Comparison of ENCODE assay signal across 28 cellular contexts in genomic region chr20:49758781-49759180, GRCh38. TPM values are rescaled to one million over a fixed set of nuclear protein-coding genes. Genes with fewer than 3 reads are reported as not detected.
A peak's percentile ranks its signal among the peaks of the same experiment; 100 is the strongest.
DNase-seq lines count a peak whose midpoint lies in the region; ATAC-seq and TF ChIP-seq lines count a peak whose summit lies in the region.
"Had no signal": no experiment of that assay in that cellular context is flagged by ENCODE, and none has a peak within 500 bp of the region (broad histone marks: within the 10 kb centered on the region; RNA-seq: fewer than 3 reads in every experiment).

No MANE protein-coding gene starts in this region.

- intact Hi-C loops in IMR-90 (cut with micrococcal nuclease) (no loop called here), mammary epithelial cell (cut with micrococcal nuclease) (no loop called here)

- H3K79me1 ChIP-seq in IMR-90 (ENCODE audit: low read depth in 1 of 2, low read length in 2 of 2) (no peaks in the 10 kb centered on the region), trophoblast cell (ENCODE audit: low read length) (peaks cover 3% of the 10 kb centered on the region)

- H3K9me1 ChIP-seq in IMR-90 (ENCODE audit: insufficient read depth, low read length) = no peaks in the 10 kb centered on the region

- H4K8ac ChIP-seq in IMR-90 (ENCODE audit: low read depth in 2 of 2, low read length in 2 of 2) = no peak overlapping the region
- no peak overlapping the region for H4K8ac ChIP-seq in trophoblast cell (ENCODE audit: low read depth, low read length)

- peaks cover 13% of the 10 kb centered on the region for H3K27me3 ChIP-seq in IMR-90 (ENCODE audit: control insufficient read depth, insufficient read depth, low read length)
- H3K27me3 ChIP-seq in mammary epithelial cell (ENCODE audit: insufficient read depth, low read length) = no peaks in the 10 kb centered on the region
- H3K27me3 ChIP-seq in trophoblast cell (ENCODE audit: insufficient read depth, low read length) = no peaks in the 10 kb centered on the region
- H3K27me3 ChIP-seq: BE2C, gastrocnemius medialis, hepatocyte, left lung, tibial nerve had no signal

- H2BK15ac ChIP-seq in IMR-90 (ENCODE audit: low read depth, low read length) = no peak overlapping the region

- H3K18ac ChIP-seq in IMR-90 (ENCODE audit: low read depth, low read length) = no peak overlapping the region
- H3K18ac ChIP-seq in trophoblast cell (ENCODE audit: low read length) = no peak overlapping the region

- no peaks in the 10 kb centered on the region for H3K36me3 ChIP-seq in IMR-90 (ENCODE audit: control insufficient read depth, insufficient read depth, low read length)
- no peaks in the 10 kb centered on the region for H3K36me3 ChIP-seq in mammary epithelial cell (ENCODE audit: insufficient read depth, low read length)
- no peaks in the 10 kb centered on the region for H3K36me3 ChIP-seq in trophoblast cell (ENCODE audit: control insufficient read depth in 1 of 2, insufficient read depth in 2 of 2, low read length in 2 of 2)
- H3K36me3 ChIP-seq: BE2C, gastrocnemius medialis, left lung, tibial nerve had no signal

- no peak overlapping the region for H4K5ac ChIP-seq in IMR-90 (ENCODE audit: low read depth, low read length)

- H3K79me2 ChIP-seq in mammary epithelial cell (ENCODE audit: insufficient read depth, low read length) (no peaks in the 10 kb centered on the region), trophoblast cell (ENCODE audit: control insufficient read depth, insufficient read depth, low read length, poor library complexity) (no peaks in the 10 kb centered on the region)
- H3K79me2 ChIP-seq: hepatocyte had no signal

- DNase-seq in NCI-H2171 treated with DMSO at 0.1 percent for 48 hours (lab: John Stamatoyannopoulos, UW) (peak; percentile 59), NCI-H2171 (lab: John Stamatoyannopoulos, UW) (no peak), IMR-90 (no peak), mammary epithelial cell (no peak), trophoblast cell (no peak), KG1 (lab: John Stamatoyannopoulos, UW) (no peak)
- DNase-seq: activated CD4-positive, alpha-beta T cell treated with anti-CD3 and anti-CD28 coated beads for 36 hours; activated effector memory CD4-positive, alpha-beta T cell treated with anti-CD3 and anti-CD28 coated beads, Interleukin-2, amount 50 U/mL, for 16 hours; activated T-cell treated with anti-CD3 and anti-CD28 coated beads for 4 hours; BE2C; CD8-positive, alpha-beta memory T cell; DMS53; GDM1; left lung; NCI-H1048; NCI-H187 treated with DMSO at 0.1 percent for 48 hours; NCI-H446 treated with DMSO at 0.1 percent for 48 hours; NK-92 treated with Interleukin-12 subunit alpha and Interleukin-12 subunit beta, amount 100 ng/mL, for 24 hours; PC-9; Right ventricle myocardium superior; stimulated activated CD8-positive, alpha-beta memory T cell treated with anti-CD3 and anti-CD28 coated beads, Interleukin-4, amount 100 ng/mL, for 48 hours; stimulated activated naive CD8-positive, alpha-beta T cell treated with anti-CD3 and anti-CD28 coated beads, Interleukin-15, amount 100 ng/mL, for 72 hours had no signal

- no peak overlapping the region for H3K4me2 ChIP-seq in IMR-90 (ENCODE audit: low read depth, low read length)
- H3K4me2 ChIP-seq in mammary epithelial cell (ENCODE audit: insufficient read depth, low read depth, low read length) = peak overlapping the region; percentile 14
- no peak overlapping the region for H3K4me2 ChIP-seq in trophoblast cell (ENCODE audit: low read length)
- H3K4me2 ChIP-seq: hepatocyte, PC-9 had no signal

- H3K23ac ChIP-seq in IMR-90 (ENCODE audit: low read depth, low read length) = no peak overlapping the region
- no peak overlapping the region for H3K23ac ChIP-seq in trophoblast cell (ENCODE audit: low read length)

- TF ChIP-seq POLR2A in IMR-90 (IDR thresholded peaks at IDR 0.05; ENCODE audit: low read depth, low read length) = no peak

- H2AK5ac ChIP-seq in IMR-90 (ENCODE audit: low read depth, low read length) = no peak overlapping the region
- H2AK5ac ChIP-seq in trophoblast cell (ENCODE audit: low read length) = no peak overlapping the region

- no peak overlapping the region for H2BK20ac ChIP-seq in IMR-90 (ENCODE audit: low read depth, low read length)

- H2BK120ac ChIP-seq in IMR-90 (ENCODE audit: low read depth, low read length) (no peak overlapping the region), trophoblast cell (ENCODE audit: insufficient read depth, low read length, poor library complexity) (peak overlapping the region; percentile 28)

- no peak overlapping the region for H4K91ac ChIP-seq in IMR-90 (ENCODE audit: insufficient read depth, low read depth, low read length)
- no peak overlapping the region for H4K91ac ChIP-seq in trophoblast cell (ENCODE audit: low read depth, low read length)

- CTCF ChIA-PET in IMR-90 (lab: Yijun Ruan, JAX) = no interaction called here
- CTCF ChIA-PET in mammary epithelial cell (lab: Charles Lee; ENCODE audit: low non-redundant PET) = no interaction called here

- H4K20me1 ChIP-seq in IMR-90 (ENCODE audit: insufficient read depth, low read length) (no peaks in the 10 kb centered on the region), mammary epithelial cell (ENCODE audit: insufficient read depth, low read length) (no peaks in the 10 kb centered on the region)

- H3K27ac ChIP-seq in IMR-90 (ENCODE audit: insufficient read depth, low read length) (no peak overlapping the region), mammary epithelial cell (ENCODE audit: insufficient read depth, low read depth, low read length) (no peak overlapping the region), trophoblast cell (ENCODE audit: low read depth, low read length) (no peak overlapping the region)
- H3K27ac ChIP-seq: hepatocyte, left lung, PC-9, skin epidermis, tibial nerve had no signal

- TF ChIP-seq CTCF in IMR-90 (conservative IDR thresholded peaks at IDR 0.05; ENCODE audit: low read depth, low read length) (no peak), mammary epithelial cell (conservative IDR thresholded peaks at IDR 0.05 in 1 of 2, IDR thresholded peaks at IDR 0.05 in 1 of 2; ENCODE audit: extremely low read depth in 1 of 2, insufficient read depth in 1 of 2, low read depth in 1 of 2, low read length in 2 of 2) (no peak)

- 33% methylated on average over 3 of the region's 6 CpGs; no CpG with 5 or more reads in 1 of the 2 experiments for WGBS in IMR-90 (ENCODE audit: extremely low coverage in 2 of 2, insufficient read length in 1 of 2), 2 experiments
- WGBS in mammary epithelial cell (ENCODE audit: low coverage, missing lambda C conversion rate) = 58% methylated on average over 4 of the region's 6 CpGs
- no CpG with 5 or more reads among the region's 6 CpGs for WGBS in trophoblast cell (ENCODE audit: extremely low coverage, insufficient coverage, insufficient read length)

- no peaks in the 10 kb centered on the region for H3K9me3 ChIP-seq in IMR-90 (ENCODE audit: control insufficient read depth, insufficient read depth, low read length)
- no peaks in the 10 kb centered on the region for H3K9me3 ChIP-seq in mammary epithelial cell (replicated peaks; ENCODE audit: insufficient read depth, low read length)
- H3K9me3 ChIP-seq in trophoblast cell (ENCODE audit: insufficient read depth, low read depth, low read length) = peaks cover 3% of the 10 kb centered on the region
- H3K9me3 ChIP-seq: BE2C, gastrocnemius medialis, left lung had no signal

- H3K4me1 ChIP-seq in IMR-90 (ENCODE audit: control insufficient read depth, insufficient read depth, low read length) = no peaks in the 10 kb centered on the region
- peaks cover 11% of the 10 kb centered on the region for H3K4me1 ChIP-seq in mammary epithelial cell (ENCODE audit: insufficient read depth, low read length)
- peaks cover 9 to 13% of the 10 kb centered on the region in 2 experiments for H3K4me1 ChIP-seq in trophoblast cell (ENCODE audit: control insufficient read depth in 1 of 2, insufficient read depth in 2 of 2, low read length in 2 of 2)
- H3K4me1 ChIP-seq: BE2C, tibial nerve had no signal

- H4K12ac ChIP-seq in trophoblast cell (ENCODE audit: low read depth, low read length) = no peak overlapping the region

- dilution Hi-C loops in IMR-90 (cut with HindIII; ENCODE audit: low sequenced_read_pairs, unreplicated experiment) (no loop called here), mammary epithelial cell (cut with HindIII; ENCODE audit: low sequenced_read_pairs) (no loop called here)

- POLR2A ChIA-PET in IMR-90 (lab: Charles Lee; ENCODE audit: unreplicated experiment) = no interaction called here

- H3K56ac ChIP-seq in IMR-90 (ENCODE audit: extremely low read depth, insufficient read depth, low read length) = no peak overlapping the region

- H2BK5ac ChIP-seq in IMR-90 (ENCODE audit: low read depth, low read length, poor library complexity, severe bottlenecking) (no peak overlapping the region), trophoblast cell (ENCODE audit: low read depth, low read length, poor library complexity) (no peak overlapping the region)

- no peak overlapping the region for H2AK9ac ChIP-seq in IMR-90 (replicated peaks; ENCODE audit: low read depth, low read length, poor library complexity)

- TF ChIP-seq RAD21 in IMR-90 (IDR thresholded peaks at IDR 0.05; ENCODE audit: low read length) = no peak

- H2BK12ac ChIP-seq in trophoblast cell (ENCODE audit: low read length) = peak overlapping the region; percentile 21

- in situ Hi-C loops in IMR-90 (cut with MboI; ENCODE audit: low sequenced_read_pairs) = no loop called here
- in situ Hi-C loops in mammary epithelial cell (cut with MboI; ENCODE audit: low sequenced_read_pairs in 2 of 2) = no loop called here

- BruUV-seq in IMR-90 (replicated peaks; lab: Mats Ljungman, UMichigan) (no TSS peak), mammary epithelial cell (replicated peaks; lab: Mats Ljungman, UMichigan) (no TSS peak)

- H3K14ac ChIP-seq in IMR-90 (replicated peaks; ENCODE audit: low read depth, low read length) = no peak overlapping the region
- no peak overlapping the region for H3K14ac ChIP-seq in trophoblast cell (ENCODE audit: low read length)

- H2AFZ ChIP-seq in IMR-90 (replicated peaks; ENCODE audit: low read length, poor library complexity) = peak overlapping the region; percentile 75
- peak overlapping the region; percentile 67 for H2AFZ ChIP-seq in mammary epithelial cell (ENCODE audit: low read depth, low read length)
- no peak overlapping the region for H2AFZ ChIP-seq in trophoblast cell (ENCODE audit: insufficient read depth, low read length, poor library complexity)
- H2AFZ ChIP-seq: hepatocyte, PC-9 had no signal

- ATAC-seq in IMR-90 (ENCODE audit: low read depth) (no peak), HG02938 (IDR thresholded peaks at IDR 0.05; ENCODE audit: unreplicated experiment) (no peak), GM19467 (IDR thresholded peaks at IDR 0.05; ENCODE audit: unreplicated experiment) (no peak)
- ATAC-seq: activated CD4-positive, alpha-beta T cell treated with anti-CD3 and anti-CD28 coated beads for 36 hours; left lung; stimulated activated naive CD8-positive, alpha-beta T cell treated with anti-CD3 and anti-CD28 coated beads, Interleukin-15, amount 100 ng/mL, for 72 hours had no signal

- H3K9ac ChIP-seq in IMR-90 (ENCODE audit: low read depth, low read length) (no peak overlapping the region), mammary epithelial cell (ENCODE audit: insufficient read depth, low read length) (no peak overlapping the region), trophoblast cell (ENCODE audit: low read length) (no peak overlapping the region)

- H3K4me3 ChIP-seq in IMR-90 (ENCODE audit: insufficient read depth, low read depth, low read length) (no peak overlapping the region), mammary epithelial cell (replicated peaks in 1 of 3; ENCODE audit: insufficient read depth in 1 of 3, low read depth in 2 of 3, low read length in 3 of 3) (no peak overlapping the region), trophoblast cell (ENCODE audit: low read depth, low read length) (no peak overlapping the region)
- H3K4me3 ChIP-seq: gastrocnemius medialis, hepatocyte, left lung, PC-9, skin epidermis, tibial nerve had no signal

- H3K4ac ChIP-seq in IMR-90 (ENCODE audit: low read depth, low read length) (no peak overlapping the region), trophoblast cell (ENCODE audit: low read depth, low read length) (no peak overlapping the region)

RNA-seq across cellular contexts. Expression of gene B4GALT5, which starts 45.1 kb away (rescaled TPM):
- total RNA-seq in IMR-90 (2012; rRNA removed) = 11.3 and 13.9 TPM in 2 replicates
- polyA plus RNA-seq in IMR-90 (2012; rRNA removed) = 18.4 and 20.4 TPM in 2 replicates
- 9.7 and 11.1 TPM in 2 replicates for polyA plus RNA-seq in IMR-90 (2012; cell fraction: cytosol; rRNA removed)
- 6.4 and 14.9 TPM in 2 replicates for polyA plus RNA-seq in IMR-90 (2012; cell fraction: nucleus; rRNA removed; ENCODE audit: low replicate concordance)
- 10 to 100 TPM; 22.7 to 22.8 TPM for total RNA-seq in mammary epithelial cell
- 24.0 TPM for polyA plus RNA-seq in mammary epithelial cell
- polyA minus RNA-seq in mammary epithelial cell = 17.7 TPM
- polyA plus RNA-seq in trophoblast cell (2013) = 38.1 and 39.6 TPM in 2 replicates

RNA-seq across cellular contexts. Expression of gene SLC9A8, which starts 53.8 kb away (rescaled TPM):
- 3.6 and 5.0 TPM in 2 replicates for total RNA-seq in IMR-90 (2012; rRNA removed)
- polyA plus RNA-seq in IMR-90 (2012; rRNA removed) = 4.0 and 4.1 TPM in 2 replicates
- polyA plus RNA-seq in IMR-90 (2012; cell fraction: cytosol; rRNA removed) = 1.5 and 2.1 TPM in 2 replicates
- 17.0 and 18.2 TPM in 2 replicates for polyA plus RNA-seq in IMR-90 (2012; cell fraction: nucleus; rRNA removed; ENCODE audit: low replicate concordance)
- 1 to 10 TPM; 6.8 to 7.7 TPM for total RNA-seq in mammary epithelial cell
- 1.6 TPM for polyA plus RNA-seq in mammary epithelial cell
- 2.8 TPM for polyA minus RNA-seq in mammary epithelial cell
- polyA plus RNA-seq in trophoblast cell (2013) = 3.5 TPM in 2 replicates
